Comparison of ENCODE assay signal across 18 cellular contexts in the genomic region with DNA sequence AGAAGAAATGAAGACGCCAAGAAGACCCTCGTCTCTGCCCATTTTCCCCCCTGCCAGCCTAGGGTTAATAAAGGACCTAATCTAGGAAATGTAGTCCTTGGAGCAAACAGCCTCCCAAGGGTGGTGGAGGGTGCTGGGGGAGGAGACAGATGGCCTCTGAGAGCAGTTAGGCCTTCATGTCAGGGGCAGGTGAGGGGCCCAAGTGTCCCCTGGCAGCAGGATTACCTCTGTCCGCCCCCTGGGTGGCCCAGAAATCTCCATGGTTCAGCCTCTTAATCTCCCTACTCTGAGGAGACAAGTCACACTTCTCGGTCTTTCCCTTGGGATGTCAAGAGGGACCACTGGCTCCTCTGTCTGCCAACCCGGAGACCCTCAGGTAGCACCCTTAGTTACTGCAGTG.
DNase-seq lines count a peak whose midpoint lies in the region; ATAC-seq and TF ChIP-seq lines count a peak whose summit lies in the region.
"Had no signal": no experiment of that assay in that cellular context is flagged by ENCODE, and none has a peak within 500 bp of the region (broad histone marks: within the 10 kb centered on the region; RNA-seq: fewer than 3 reads in every experiment).

No MANE protein-coding gene starts in this region.

- H3K36me3 ChIP-seq in upper lobe of right lung = no peaks in the 10 kb centered on the region
- H3K36me3 ChIP-seq: Peyer's patch, SJCRH30 had no signal

- H3K27ac ChIP-seq in upper lobe of right lung = no peak overlapping the region
- no peak overlapping the region for H3K27ac ChIP-seq in substantia nigra (ENCODE audit: low read depth, low read length, poor library complexity, severe bottlenecking)
- H3K27ac ChIP-seq: Peyer's patch, SJCRH30 had no signal

- H3K4me1 ChIP-seq in upper lobe of right lung = no peaks in the 10 kb centered on the region

- intact Hi-C loops in upper lobe of right lung (cut with DNase I) = no loop called here

- H3K9me3 ChIP-seq in upper lobe of right lung = no peaks in the 10 kb centered on the region
- H3K9me3 ChIP-seq: Peyer's patch, SJCRH30 had no signal

- DNase-seq in NCI-H524 (lab: John Stamatoyannopoulos, UW) (peak; percentile 71 to 89), NCI-H82 (lab: John Stamatoyannopoulos, UW) (peak; percentile 95), islet precursor cell (peak; percentile 42), upper lobe of right lung (peak; percentile 25), substantia nigra (lab: John Stamatoyannopoulos, UW) (no peak)
- DNase-seq in stimulated activated CD4-positive, alpha-beta T cell treated with anti-CD3 and anti-CD28 coated beads, Interleukin-2, amount 100 ng/mL, for 24 hours = no peak
- DNase-seq: CD4-positive, CD25-positive, alpha-beta regulatory T cell; DMS79 treated with DMSO at 0.1 percent for 48 hours; MM.1S; NCI-H1048; NCI-H1417 treated with DMSO at 0.1 percent for 48 hours; NCI-H187 treated with DMSO at 0.1 percent for 48 hours; NCI-H2107; NCI-H446 treated with DMSO at 0.1 percent for 48 hours; NCI-H748 treated with DMSO at 0.1 percent for 48 hours; Peyer's patch; SJCRH30 had no signal

- H3K27me3 ChIP-seq in upper lobe of right lung = no peaks in the 10 kb centered on the region
- H3K27me3 ChIP-seq: Peyer's patch had no signal

- no peak for TF ChIP-seq CTCF in upper lobe of right lung (IDR thresholded peaks at IDR 0.05)

- no peak for ATAC-seq in upper lobe of right lung
- no peak for ATAC-seq in GM21717 (IDR thresholded peaks at IDR 0.05; ENCODE audit: unreplicated experiment)

- no peak overlapping the region for H3K4me3 ChIP-seq in upper lobe of right lung
- H3K4me3 ChIP-seq: Peyer's patch, SJCRH30 had no signal

Comparison
In these comparisons a context has a peak if more than half of its experiments do, and no peak if none do; other contexts are left out.
1. DNase-seq: peak in NCI-H524 (2 of 2), NCI-H82 (single experiment), islet precursor cell (single experiment) and upper lobe of right lung (single experiment); none in stimulated activated CD4-positive, alpha-beta T cell treated with anti-CD3 and anti-CD28 coated beads, Interleukin-2, amount 100 ng/mL, for 24 hours (0 of 2) and substantia nigra (0 of 49).